Comparison of ENCODE assay signal across 1 cellular context in the genomic region with DNA sequence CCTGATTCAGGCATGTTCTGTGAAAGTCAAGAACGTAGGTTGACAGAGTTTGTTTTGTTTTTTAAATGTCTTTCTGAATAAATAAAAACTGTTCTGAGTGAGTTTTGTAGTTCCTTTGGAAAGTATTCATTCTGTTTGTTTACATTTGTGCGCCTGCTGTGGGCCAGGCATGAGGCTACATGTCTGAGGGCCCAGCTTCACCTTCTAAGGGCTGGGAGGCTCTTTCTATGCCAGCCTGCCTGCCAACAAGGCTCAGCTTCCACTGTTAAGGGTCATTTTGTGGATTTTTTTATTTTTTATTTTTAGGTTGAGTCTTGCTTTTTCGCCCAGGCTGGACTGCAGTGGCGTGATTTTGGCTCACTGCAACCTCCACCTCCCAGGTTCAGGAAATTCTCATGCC.
TF ChIP-seq lines count a peak whose summit lies in the region.

No MANE protein-coding gene starts in this region.

TF ChIP-seq in HepG2, 621 proteins besides CTCF, POLR2A, EP300 and RAD21 (continued from another document):
- TF ChIP-seq ZNF546 (CRISPR knock-in tag; conservative IDR thresholded peaks at IDR 0.05) (no peak), ZNF446 (CRISPR knock-in tag; IDR thresholded peaks at IDR 0.05) (no peak), FOXA3 (CRISPR knock-in tag; IDR thresholded peaks at IDR 0.05) (peak; percentile 24; the same call in 1 of the 2 replicates), ZNF17 (CRISPR knock-in tag; IDR thresholded peaks at IDR 0.05) (no peak)
